ENCODE assay signal across 9 cellular contexts in genomic region chr7:86932038-86932512, GRCh38.
DNase-seq lines count a peak whose midpoint lies in the region; ATAC-seq and TF ChIP-seq lines count a peak whose summit lies in the region.
"Had no signal": no experiment of that assay in that cellular context is flagged by ENCODE, and none has a peak within 500 bp of the region (broad histone marks: within the 10 kb centered on the region; RNA-seq: fewer than 3 reads in every experiment).

No MANE protein-coding gene starts in this region.

- DNase-seq in A172 (ENCODE audit: low spot score) (peak; percentile 10), HS-5 (ENCODE audit: low read depth) (peak; percentile 96), body of pancreas (peak in 1 of 4 donors; percentile 16), iris pigment epithelial cell (ENCODE audit: low read depth) (peak; percentile 95), SJCRH30 (no peak), inferior parietal cortex (ENCODE audit: extremely low spot score) (no peak)
- DNase-seq: NCI-H1417 treated with DMSO at 0.1 percent for 48 hours had no signal

- TF ChIP-seq CTCF in body of pancreas (IDR thresholded peaks at IDR 0.05) = no peak

- ATAC-seq in body of pancreas (peak; percentile 53), HG03378 (IDR thresholded peaks at IDR 0.05; ENCODE audit: unreplicated experiment) (no peak), HG03354 (IDR thresholded peaks at IDR 0.05; ENCODE audit: poor library complexity, severe bottlenecking, unreplicated experiment) (no peak)

- no peaks in the 10 kb centered on the region for H3K27me3 ChIP-seq in body of pancreas
- H3K27me3 ChIP-seq in SJCRH30 = no peaks in the 10 kb centered on the region

- intact Hi-C loops in body of pancreas (cut with DNase I) = loop anchor here (5.0 kb wide), 1 partner anchor 210 kb away; no protein-coding TSS in a partner anchor

- TF ChIP-seq POLR2A in body of pancreas (IDR thresholded peaks at IDR 0.05) = no peak

- H3K4me1 ChIP-seq in body of pancreas (no peaks in the 10 kb centered on the region), SJCRH30 (no peaks in the 10 kb centered on the region)

- H3K9me3 ChIP-seq in body of pancreas (no peaks in the 10 kb centered on the region), SJCRH30 (replicated peaks) (no peaks in the 10 kb centered on the region)

- no peak overlapping the region for H3K4me3 ChIP-seq in body of pancreas
- H3K4me3 ChIP-seq in SJCRH30 = no peak overlapping the region

- 70 to 77% methylated on average over 3 of the region's 3 CpGs for WGBS in body of pancreas, 2 donors

- H3K27ac ChIP-seq in body of pancreas (peak overlapping the region in 1 of 4 donors; percentile 41), SJCRH30 (no peak overlapping the region)

- H3K36me3 ChIP-seq in body of pancreas (replicated peaks in 1 of 2; ENCODE audit: insufficient read depth in 1 of 2, low read depth in 2 of 2) = no peaks in the 10 kb centered on the region
- H3K36me3 ChIP-seq in SJCRH30 = no peaks in the 10 kb centered on the region

Comparison
In these comparisons a context has a peak if more than half of its experiments do, and no peak if none do; other contexts are left out.
1. DNase-seq: peak in A172 (single experiment), HS-5 (single experiment) and iris pigment epithelial cell (single experiment); none in SJCRH30 (0 of 2) and inferior parietal cortex (single experiment).